1 cellular context compared by ENCODE assay signal in the genomic region with DNA sequence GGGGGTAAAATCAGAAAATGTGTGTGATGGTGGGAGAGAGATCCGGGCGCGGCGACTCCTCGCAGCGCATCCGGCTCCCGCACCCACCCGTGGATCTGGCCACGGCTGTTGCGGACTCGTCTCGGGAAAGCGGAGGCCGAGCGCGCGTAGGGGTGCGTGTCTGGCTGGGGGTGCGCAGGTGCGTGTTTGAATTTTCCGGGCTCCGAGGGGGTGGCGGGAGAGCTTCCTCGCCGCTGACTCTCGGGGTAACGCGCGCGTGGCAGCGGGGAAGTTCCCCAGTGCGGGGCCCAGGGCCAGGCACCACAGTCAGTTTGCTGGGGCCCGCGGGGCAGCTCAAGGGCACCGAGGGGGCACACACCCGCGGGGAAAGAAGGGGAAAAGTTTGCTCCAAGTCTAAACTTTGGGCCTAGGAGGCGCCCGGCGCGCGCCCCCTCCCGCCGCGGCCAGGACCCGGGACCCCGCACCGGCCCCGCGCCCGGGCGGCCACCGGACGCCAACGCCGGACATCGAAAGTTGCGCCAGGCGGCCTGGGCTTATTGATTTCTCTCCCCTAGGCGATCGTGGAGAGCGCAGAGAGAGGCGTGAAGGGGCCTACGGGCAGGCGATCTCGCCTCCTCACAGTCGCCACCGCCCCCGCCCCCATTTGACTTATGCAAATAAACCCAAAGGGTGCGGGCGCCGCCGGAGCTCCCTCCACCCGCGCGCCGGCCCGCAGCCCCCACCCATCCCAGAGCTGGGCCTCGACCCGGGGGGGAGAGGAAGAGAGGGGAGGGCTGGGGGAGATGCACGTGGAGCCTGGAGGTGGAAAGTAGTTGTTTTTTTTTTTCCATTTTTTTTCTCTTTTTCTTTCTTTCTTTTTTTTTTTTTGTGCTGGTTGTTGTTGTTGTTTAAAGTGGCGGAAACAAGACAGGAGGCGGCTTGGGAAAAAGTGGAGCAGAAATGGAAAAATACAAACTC.
A peak's percentile ranks its signal among the peaks of the same experiment; 100 is the strongest.
TF ChIP-seq lines count a peak whose summit lies in the region.

No MANE protein-coding gene starts in this region.

TF ChIP-seq in K562, 482 proteins besides CTCF, POLR2A, EP300 and RAD21 (continued from another document and continues in another):
- TF ChIP-seq, protein P1, sequence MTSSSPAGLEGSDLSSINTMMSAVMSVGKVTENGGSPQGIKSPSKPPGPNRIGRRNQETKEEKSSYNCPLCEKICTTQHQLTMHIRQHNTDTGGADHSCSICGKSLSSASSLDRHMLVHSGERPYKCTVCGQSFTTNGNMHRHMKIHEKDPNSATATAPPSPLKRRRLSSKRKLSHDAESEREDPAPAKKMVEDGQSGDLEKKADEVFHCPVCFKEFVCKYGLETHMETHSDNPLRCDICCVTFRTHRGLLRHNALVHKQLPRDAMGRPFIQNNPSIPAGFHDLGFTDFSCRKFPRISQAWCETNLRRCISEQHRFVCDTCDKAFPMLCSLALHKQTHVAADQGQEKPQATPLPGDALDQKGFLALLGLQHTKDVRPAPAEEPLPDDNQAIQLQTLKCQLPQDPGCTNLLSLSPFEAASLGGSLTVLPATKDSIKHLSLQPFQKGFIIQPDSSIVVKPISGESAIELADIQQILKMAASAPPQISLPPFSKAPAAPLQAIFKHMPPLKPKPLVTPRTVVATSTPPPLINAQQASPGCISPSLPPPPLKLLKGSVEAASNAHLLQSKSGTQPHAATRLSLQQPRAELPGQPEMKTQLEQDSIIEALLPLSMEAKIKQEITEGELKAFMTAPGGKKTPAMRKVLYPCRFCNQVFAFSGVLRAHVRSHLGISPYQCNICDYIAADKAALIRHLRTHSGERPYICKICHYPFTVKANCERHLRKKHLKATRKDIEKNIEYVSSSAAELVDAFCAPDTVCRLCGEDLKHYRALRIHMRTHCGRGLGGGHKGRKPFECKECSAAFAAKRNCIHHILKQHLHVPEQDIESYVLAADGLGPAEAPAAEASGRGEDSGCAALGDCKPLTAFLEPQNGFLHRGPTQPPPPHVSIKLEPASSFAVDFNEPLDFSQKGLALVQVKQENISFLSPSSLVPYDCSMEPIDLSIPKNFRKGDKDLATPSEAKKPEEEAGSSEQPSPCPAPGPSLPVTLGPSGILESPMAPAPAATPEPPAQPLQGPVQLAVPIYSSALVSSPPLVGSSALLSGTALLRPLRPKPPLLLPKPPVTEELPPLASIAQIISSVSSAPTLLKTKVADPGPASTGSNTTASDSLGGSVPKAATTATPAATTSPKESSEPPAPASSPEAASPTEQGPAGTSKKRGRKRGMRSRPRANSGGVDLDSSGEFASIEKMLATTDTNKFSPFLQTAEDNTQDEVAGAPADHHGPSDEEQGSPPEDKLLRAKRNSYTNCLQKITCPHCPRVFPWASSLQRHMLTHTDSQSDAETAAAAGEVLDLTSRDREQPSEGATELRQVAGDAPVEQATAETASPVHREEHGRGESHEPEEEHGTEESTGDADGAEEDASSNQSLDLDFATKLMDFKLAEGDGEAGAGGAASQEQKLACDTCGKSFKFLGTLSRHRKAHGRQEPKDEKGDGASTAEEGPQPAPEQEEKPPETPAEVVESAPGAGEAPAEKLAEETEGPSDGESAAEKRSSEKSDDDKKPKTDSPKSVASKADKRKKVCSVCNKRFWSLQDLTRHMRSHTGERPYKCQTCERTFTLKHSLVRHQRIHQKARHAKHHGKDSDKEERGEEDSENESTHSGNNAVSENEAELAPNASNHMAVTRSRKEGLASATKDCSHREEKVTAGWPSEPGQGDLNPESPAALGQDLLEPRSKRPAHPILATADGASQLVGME (CRISPR knock-in tag; IDR thresholded peaks at IDR 0.05), result no peak
- TF ChIP-seq ZNF217 (CRISPR knock-in tag; IDR thresholded peaks at IDR 0.05), result no peak
- no peak for TF ChIP-seq SIN3A (IDR thresholded peaks at IDR 0.05; ENCODE audit: borderline replicate concordance in 2 of 2, control insufficient read depth in 1 of 2, low read depth in 2 of 2, low read length in 2 of 2)
- TF ChIP-seq KDM5B (IDR thresholded peaks at IDR 0.05; ENCODE audit: insufficient replicate concordance, low read depth, low read length), result no peak
- TF ChIP-seq ETV5 (CRISPR knock-in tag; IDR thresholded peaks at IDR 0.05; ENCODE audit: low read depth), result no peak
- no peak for TF ChIP-seq ARID2 (IDR thresholded peaks at IDR 0.05)
- TF ChIP-seq, protein P2, sequence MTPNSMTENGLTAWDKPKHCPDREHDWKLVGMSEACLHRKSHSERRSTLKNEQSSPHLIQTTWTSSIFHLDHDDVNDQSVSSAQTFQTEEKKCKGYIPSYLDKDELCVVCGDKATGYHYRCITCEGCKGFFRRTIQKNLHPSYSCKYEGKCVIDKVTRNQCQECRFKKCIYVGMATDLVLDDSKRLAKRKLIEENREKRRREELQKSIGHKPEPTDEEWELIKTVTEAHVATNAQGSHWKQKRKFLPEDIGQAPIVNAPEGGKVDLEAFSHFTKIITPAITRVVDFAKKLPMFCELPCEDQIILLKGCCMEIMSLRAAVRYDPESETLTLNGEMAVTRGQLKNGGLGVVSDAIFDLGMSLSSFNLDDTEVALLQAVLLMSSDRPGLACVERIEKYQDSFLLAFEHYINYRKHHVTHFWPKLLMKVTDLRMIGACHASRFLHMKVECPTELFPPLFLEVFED (CRISPR knock-in tag; conservative IDR thresholded peaks at IDR 0.05), result no peak
- TF ChIP-seq CCAR2 (IDR thresholded peaks at IDR 0.05; ENCODE audit: low read depth, low read length), result no peak
- TF ChIP-seq ZNF224 (CRISPR knock-in tag; IDR thresholded peaks at IDR 0.05), result no peak
- no peak for TF ChIP-seq SMARCA4 (IDR thresholded peaks at IDR 0.05)
- TF ChIP-seq C11orf30 (IDR thresholded peaks at IDR 0.05; ENCODE audit: low read depth), result no peak
- TF ChIP-seq ZNF165 (CRISPR knock-in tag; IDR thresholded peaks at IDR 0.05; ENCODE audit: borderline replicate concordance), result no peak
- peak; percentile 54 for TF ChIP-seq HMGN3 (IDR thresholded peaks at IDR 0.05; ENCODE audit: borderline replicate concordance, extremely low read depth, insufficient read length, low read depth, low read length)
- TF ChIP-seq GATAD2B (IDR thresholded peaks at IDR 0.05; ENCODE audit: borderline replicate concordance), result peak; percentile 66; the same call in 1 of the 2 replicates
- no peak for TF ChIP-seq ATF7 (IDR thresholded peaks at IDR 0.05)
- TF ChIP-seq RFX1 (IDR thresholded peaks at IDR 0.05), result no peak
- TF ChIP-seq ZFP91 (CRISPR knock-in tag; IDR thresholded peaks at IDR 0.05), result no peak
- TF ChIP-seq ZNF77 (CRISPR knock-in tag; IDR thresholded peaks at IDR 0.05), result no peak
- TF ChIP-seq, protein P3, sequence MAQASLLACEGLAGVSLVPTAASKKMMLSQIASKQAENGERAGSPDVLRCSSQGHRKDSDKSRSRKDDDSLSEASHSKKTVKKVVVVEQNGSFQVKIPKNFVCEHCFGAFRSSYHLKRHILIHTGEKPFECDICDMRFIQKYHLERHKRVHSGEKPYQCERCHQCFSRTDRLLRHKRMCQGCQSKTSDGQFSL (CRISPR knock-in tag; IDR thresholded peaks at IDR 0.05), result no peak
- TF ChIP-seq, protein P3 (tag; IDR thresholded peaks at IDR 0.05), result no peak
- TF ChIP-seq POLR2G (IDR thresholded peaks at IDR 0.05; ENCODE audit: low read depth, low read length), result peak; percentile 59; the same call in 1 of the 2 replicates
- TF ChIP-seq ZNF146 (CRISPR knock-in tag; IDR thresholded peaks at IDR 0.05; ENCODE audit: unreplicated experiment), result no peak
- no peak for TF ChIP-seq ZNF384 (IDR thresholded peaks at IDR 0.05; ENCODE audit: low read depth, low read length)
- TF ChIP-seq ZNF584 (CRISPR knock-in tag; IDR thresholded peaks at IDR 0.05; ENCODE audit: low read depth), result peak; percentile 47; the same call in 1 of the 2 replicates
- TF ChIP-seq TARDBP (IDR thresholded peaks at IDR 0.05), result no peak
- no peak for TF ChIP-seq TAF9B (IDR thresholded peaks at IDR 0.05; ENCODE audit: partially characterized antibody)
- TF ChIP-seq SAFB2 (IDR thresholded peaks at IDR 0.05; ENCODE audit: borderline replicate concordance, low read depth, low read length, severe bottlenecking), result no peak
- no peak for TF ChIP-seq PTRF (tag; IDR thresholded peaks at IDR 0.05)
- TF ChIP-seq ARID1B (IDR thresholded peaks at IDR 0.05), result no peak
- TF ChIP-seq ASH1L (IDR thresholded peaks at IDR 0.05; ENCODE audit: borderline replicate concordance, low read depth, partially characterized antibody), result no peak
- no peak for TF ChIP-seq ZNF586 (CRISPR knock-in tag; conservative IDR thresholded peaks at IDR 0.05)
- no peak for TF ChIP-seq SRF (CRISPR knock-in tag; IDR thresholded peaks at IDR 0.05)
- no peak for TF ChIP-seq ZNF445 (CRISPR knock-in tag; IDR thresholded peaks at IDR 0.05; ENCODE audit: low read depth)
- no peak for TF ChIP-seq DEAF1 (CRISPR knock-in tag; IDR thresholded peaks at IDR 0.05)
- TF ChIP-seq CBX5 (IDR thresholded peaks at IDR 0.05; ENCODE audit: borderline replicate concordance, low read depth), result no peak
- no peak for TF ChIP-seq FOXP1 (CRISPR knock-in tag; IDR thresholded peaks at IDR 0.05)
- TF ChIP-seq SUPT5H (IDR thresholded peaks at IDR 0.05), result 0 out of 2 replicates have a peak, but pooled peaks have one; percentile 46
- TF ChIP-seq BRF2 (IDR thresholded peaks at IDR 0.05; ENCODE audit: borderline replicate concordance, insufficient read depth, insufficient read length), result no peak
- no peak for TF ChIP-seq CBX1 (IDR thresholded peaks at IDR 0.05; ENCODE audit: low read depth)
- TF ChIP-seq BCOR (IDR thresholded peaks at IDR 0.05), result 0 out of 2 replicates have a peak, but pooled peaks have one; percentile 17
- no peak for TF ChIP-seq ZNF75A (CRISPR knock-in tag; IDR thresholded peaks at IDR 0.05)
- no peak for TF ChIP-seq RBM14 (IDR thresholded peaks at IDR 0.05; ENCODE audit: borderline replicate concordance, insufficient read depth, low read depth, low read length)
- 0 out of 2 replicates have a peak, but pooled peaks have one; percentile 7 for TF ChIP-seq CTBP1 (IDR thresholded peaks at IDR 0.05; ENCODE audit: borderline replicate concordance)
- no peak for TF ChIP-seq PHF20 (IDR thresholded peaks at IDR 0.05; ENCODE audit: partially characterized antibody)
- TF ChIP-seq MCM2 (IDR thresholded peaks at IDR 0.05; ENCODE audit: low read depth), result no peak
- no peak for TF ChIP-seq NFIX (CRISPR knock-in tag; IDR thresholded peaks at IDR 0.05; ENCODE audit: low read depth)
- no peak for TF ChIP-seq TEAD2 (tag; IDR thresholded peaks at IDR 0.05)
- TF ChIP-seq ZNF408 (CRISPR knock-in tag; IDR thresholded peaks at IDR 0.05; ENCODE audit: low read depth), result no peak
- no peak for TF ChIP-seq ATF4 (CRISPR knock-in tag; IDR thresholded peaks at IDR 0.05)
- no peak for TF ChIP-seq ZNF57 (CRISPR knock-in tag; IDR thresholded peaks at IDR 0.05)
- no peak for TF ChIP-seq ARID3A (IDR thresholded peaks at IDR 0.05; ENCODE audit: borderline replicate concordance, low read depth, low read length)
